In genomic region chr14:67940476-67940875, GRCh38 we compare ENCODE assay signal across 11 cellular contexts.
DNase-seq lines count a peak whose midpoint lies in the region; ATAC-seq and TF ChIP-seq lines count a peak whose summit lies in the region.
"Had no signal": no experiment of that assay in that cellular context is flagged by ENCODE, and none has a peak within 500 bp of the region (broad histone marks: within the 10 kb centered on the region; RNA-seq: fewer than 3 reads in every experiment).

No MANE protein-coding gene starts in this region.

- H3K36me3 Mint-ChIP-seq in natural killer cell treated with Interleukin-12 subunit alpha and Interleukin-12 subunit beta and Interleukin-15 and Interleukin-18, amount 100 ng/mL, for 72 hours, result no peaks in the 10 kb centered on the region

- no peak overlapping the region for H3K27ac Mint-ChIP-seq in natural killer cell treated with Interleukin-12 subunit alpha and Interleukin-12 subunit beta and Interleukin-15 and Interleukin-18, amount 100 ng/mL, for 72 hours

- CTCF ChIA-PET in PC-3 (lab: Charles Lee), result no interaction called here

- intact Hi-C loops in PC-3 (cut with micrococcal nuclease), result loop anchor here (2.0 to 5.0 kb wide), 6 partner anchors 142 to 657 kb away; no protein-coding TSS in a partner anchor
- intact Hi-C loops in esophagus muscularis mucosa (cut with DNase I), result loop anchor here (5.0 kb wide), 1 partner anchor 307 kb away; no protein-coding TSS in a partner anchor
- intact Hi-C loops in tibial artery (cut with DNase I; ENCODE audit: low total_unique reads), result loop anchor here (5.0 to 10.0 kb wide), 3 partner anchors 307 to 844 kb away; no protein-coding TSS in a partner anchor

- H3K27ac ChIP-seq in PC-3 (ENCODE audit: low read length) (0 out of 2 replicates have a peak overlapping the region, but pooled peaks have one; percentile 35), esophagus muscularis mucosa (replicated peaks in 1 of 4) (peak overlapping the region; percentile 66 to 81 (median 78)), muscle layer of colon (ENCODE audit: low read depth, low read length) (peak overlapping the region; percentile 68), tibial artery (peak overlapping the region; percentile 75 to 80)

- no peak for ATAC-seq in PC-3
- ATAC-seq in natural killer cell treated with Interleukin-12 subunit alpha and Interleukin-12 subunit beta and Interleukin-15 and Interleukin-18, amount 100 ng/mL, for 72 hours, result no peak

- H3K4me3 ChIP-seq in PC-3 (ENCODE audit: low read length) (no peak overlapping the region), esophagus muscularis mucosa (no peak overlapping the region), muscle layer of colon (ENCODE audit: low read depth in 1 of 2, low read length in 2 of 2) (no peak overlapping the region), tibial artery (no peak overlapping the region)

- no peak overlapping the region for H3K4me3 Mint-ChIP-seq in natural killer cell treated with Interleukin-12 subunit alpha and Interleukin-12 subunit beta and Interleukin-15 and Interleukin-18, amount 100 ng/mL, for 72 hours

- TF ChIP-seq EP300 in esophagus muscularis mucosa (IDR thresholded peaks at IDR 0.05), result no peak

- POLR2A ChIA-PET in PC-3 (lab: Charles Lee; ENCODE audit: unreplicated experiment), result interaction anchor here (0.5 to 0.6 kb wide), 4 partner anchors 21 to 658 kb away, joined by 3 to 4 read pairs (median 3); no protein-coding TSS in a partner anchor

- no peaks in the 10 kb centered on the region for H4K20me1 ChIP-seq in PC-3 (ENCODE audit: low read length)

- H3K36me3 ChIP-seq in PC-3 (ENCODE audit: low read depth, low read length) (no peaks in the 10 kb centered on the region), esophagus muscularis mucosa (no peaks in the 10 kb centered on the region), muscle layer of colon (ENCODE audit: insufficient read depth, low read length) (no peaks in the 10 kb centered on the region), tibial artery (no peaks in the 10 kb centered on the region)

- BruUV-seq in PC-3 (replicated peaks; lab: Mats Ljungman, UMichigan), result no TSS peak

- H3K27me3 Mint-ChIP-seq in natural killer cell treated with Interleukin-12 subunit alpha and Interleukin-12 subunit beta and Interleukin-15 and Interleukin-18, amount 100 ng/mL, for 72 hours, result no peaks in the 10 kb centered on the region

- 65% methylated on average over 1 of the region's 1 CpG for WGBS in esophagus muscularis mucosa

- peaks cover 34% of the 10 kb centered on the region for H3K4me1 ChIP-seq in PC-3 (ENCODE audit: insufficient read depth, low read length)
- peaks cover 27 to 56% (median 50%) of the 10 kb centered on the region in 4 donors for H3K4me1 ChIP-seq in esophagus muscularis mucosa
- H3K4me1 ChIP-seq in muscle layer of colon (ENCODE audit: insufficient read depth, low read length), result peaks cover 57% of the 10 kb centered on the region
- peaks cover 8 to 51% (median 31%) of the 10 kb centered on the region in 4 donors for H3K4me1 ChIP-seq in tibial artery

- no peaks in the 10 kb centered on the region for H3F3A ChIP-seq in PC-3 (ENCODE audit: low read length, unreplicated experiment)

- no peak for TF ChIP-seq CTCF in PC-3 (conservative IDR thresholded peaks at IDR 0.05; ENCODE audit: low read depth, low read length)
- no peak for TF ChIP-seq CTCF in esophagus muscularis mucosa (IDR thresholded peaks at IDR 0.05)
- no peak for TF ChIP-seq CTCF in tibial artery (IDR thresholded peaks at IDR 0.05)

- no peaks in the 10 kb centered on the region for H3K4me1 Mint-ChIP-seq in natural killer cell treated with Interleukin-12 subunit alpha and Interleukin-12 subunit beta and Interleukin-15 and Interleukin-18, amount 100 ng/mL, for 72 hours (ENCODE audit: low read depth in 2 of 2)

- H3K9me3 ChIP-seq in PC-3 (ENCODE audit: low read length) (no peaks in the 10 kb centered on the region), esophagus muscularis mucosa (no peaks in the 10 kb centered on the region), muscle layer of colon (ENCODE audit: low read length) (no peaks in the 10 kb centered on the region), tibial artery (no peaks in the 10 kb centered on the region)

- H3K79me2 ChIP-seq in PC-3 (ENCODE audit: low read length), result no peaks in the 10 kb centered on the region

- no peak overlapping the region for H3K9ac ChIP-seq in PC-3 (ENCODE audit: low read length)
- H3K9ac ChIP-seq in muscle layer of colon (ENCODE audit: low read length), result peak overlapping the region; percentile 12

- 0 out of 2 replicates have a peak overlapping the region, but pooled peaks have one; percentile 6 for H2AFZ ChIP-seq in PC-3 (ENCODE audit: low read length)

- peak overlapping the region; percentile 39; the same call in 1 of the 2 replicates for H3K4me2 ChIP-seq in PC-3 (ENCODE audit: low read length)

- H3K27me3 ChIP-seq in PC-3 (ENCODE audit: low read length) (no peaks in the 10 kb centered on the region), esophagus muscularis mucosa (no peaks in the 10 kb centered on the region), muscle layer of colon (ENCODE audit: control insufficient read depth in 1 of 2, insufficient read depth in 2 of 2, low read length in 2 of 2) (no peaks in the 10 kb centered on the region), tibial artery (no peaks in the 10 kb centered on the region)

- no peaks in the 10 kb centered on the region for H3K9me3 Mint-ChIP-seq in natural killer cell treated with Interleukin-12 subunit alpha and Interleukin-12 subunit beta and Interleukin-15 and Interleukin-18, amount 100 ng/mL, for 72 hours

- DNase-seq in PC-3 (no peak), esophagus muscularis mucosa (ENCODE audit: extremely low spot score) (no peak), tibial artery (no peak), C1 segment of cervical spinal cord (lab: John Stamatoyannopoulos, UW) (no peak), SIG-M5 (lab: John Stamatoyannopoulos, UW) (no peak), NCI-H2107 (lab: John Stamatoyannopoulos, UW) (no peak)
- no peak for DNase-seq in natural killer cell treated with Interleukin-12 subunit alpha and Interleukin-12 subunit beta and Interleukin-15 and Interleukin-18, amount 100 ng/mL, for 72 hours (ENCODE audit: low spot score)
- DNase-seq: DMS79; NCI-H187 treated with DMSO at 0.1 percent for 48 hours; stimulated activated naive CD4-positive, alpha-beta T cell had no signal

- H3K9me2 ChIP-seq in PC-3 (replicated peaks; ENCODE audit: low read length), result no peaks in the 10 kb centered on the region

- no peak for TF ChIP-seq POLR2A in esophagus muscularis mucosa (IDR thresholded peaks at IDR 0.05; ENCODE audit: low read depth)
